1 cellular context compared by ENCODE assay signal in the genomic region with DNA sequence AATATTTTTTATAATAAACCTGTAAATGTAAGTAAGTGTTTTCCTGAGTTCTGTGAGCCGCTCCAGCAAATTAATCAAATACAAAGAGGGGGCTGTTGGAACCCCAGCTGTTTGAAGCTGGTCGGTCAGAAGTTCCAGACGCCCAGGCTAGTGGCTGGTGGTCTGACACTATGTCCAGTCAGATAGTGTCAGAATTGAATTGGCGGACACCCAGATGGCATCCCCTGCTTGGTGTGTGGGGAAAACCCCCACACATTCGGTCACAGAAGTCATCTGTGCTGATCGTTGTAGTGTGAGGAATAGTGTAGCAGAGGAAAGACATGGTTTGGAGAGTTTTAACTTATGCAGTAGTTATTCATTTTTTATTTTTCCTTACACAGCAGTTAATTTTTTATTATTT.
TF ChIP-seq lines count a peak whose summit lies in the region.

No MANE protein-coding gene starts in this region.

TF ChIP-seq in GM23338, 12 proteins besides CTCF, POLR2A, EP300 and RAD21 (continued from another document):
- TF ChIP-seq ETS1 (IDR thresholded peaks at IDR 0.05) (no peak), EZH2phosphoT487 (IDR thresholded peaks at IDR 0.05; ENCODE audit: unreplicated experiment) (no peak), POLR2AphosphoS5 (IDR thresholded peaks at IDR 0.05; ENCODE audit: low read depth) (no peak), REST (IDR thresholded peaks at IDR 0.05; ENCODE audit: unreplicated experiment) (no peak), STAT1 (IDR thresholded peaks at IDR 0.05; ENCODE audit: unreplicated experiment) (no peak)
